Comparison of ENCODE assay signal across 8 cellular contexts in the genomic region with DNA sequence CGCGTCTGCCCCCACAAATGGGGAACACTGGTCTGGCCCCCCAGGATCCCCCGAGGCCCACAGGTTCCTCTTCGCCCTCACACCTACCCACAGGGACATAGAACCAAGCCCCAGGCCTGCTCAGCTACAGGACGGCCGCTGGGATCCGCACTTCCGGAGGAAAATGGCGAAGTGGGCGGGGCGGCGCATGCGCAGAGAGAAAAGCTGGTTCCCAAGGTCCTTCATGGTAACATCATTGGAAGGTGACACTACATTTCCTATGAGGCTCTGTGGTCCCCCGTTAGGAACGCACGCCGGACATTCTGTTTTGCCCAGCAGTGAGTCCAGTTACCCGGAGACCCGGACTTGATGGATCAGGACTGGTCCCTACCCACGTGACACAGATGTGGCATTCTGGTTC.
DNase-seq lines count a peak whose midpoint lies in the region; ATAC-seq and TF ChIP-seq lines count a peak whose summit lies in the region.
"Not testable (repeated sequence)": the region's sequence is repeated elsewhere in the genome, so short reads cannot be mapped to it uniquely, and the experiment has no call there.

No MANE protein-coding gene starts in this region.

- not testable (repeated sequence) for H3K27me3 ChIP-seq in thyroid gland

- WGBS in thyroid gland, 2 donors = 55% methylated on average over 7 of the region's 20 CpGs; no CpG with 5 or more reads in 1 of the 2 donors

- not testable (repeated sequence) for H3K27ac Mint-ChIP-seq in activated CD4-positive, alpha-beta T cell treated with anti-CD3 and anti-CD28 coated beads, Interleukin-2, amount 10 ng/mL, durations not matched to agents 24 days and 14 days; memory B cell
- H3K27ac Mint-ChIP-seq in activated naive CD8-positive, alpha-beta T cell = peak overlapping the region; percentile 46

- H3K36me3 Mint-ChIP-seq in activated CD4-positive, alpha-beta T cell treated with anti-CD3 and anti-CD28 coated beads, Interleukin-2, amount 10 ng/mL, durations not matched to agents 24 days and 14 days (ENCODE audit: low read depth); activated naive CD8-positive, alpha-beta T cell; memory B cell: not testable (repeated sequence)

- H3K4me1 ChIP-seq in thyroid gland = not testable (repeated sequence)

- not testable (repeated sequence) for H3K9me3 ChIP-seq in thyroid gland

- not testable (repeated sequence) for ATAC-seq in memory B cell (ENCODE audit: low read depth)

- H3K27me3 Mint-ChIP-seq in activated CD4-positive, alpha-beta T cell treated with anti-CD3 and anti-CD28 coated beads, Interleukin-2, amount 10 ng/mL, durations not matched to agents 24 days and 14 days; activated naive CD8-positive, alpha-beta T cell; memory B cell: not testable (repeated sequence)

- peak; percentile 0 for DNase-seq in AG10803 (ENCODE audit: low read depth)
- peak; percentile 49 for DNase-seq in NCI-H460 (ENCODE audit: extremely low read depth, low read depth)
- DNase-seq in activated CD4-positive, alpha-beta T cell treated with anti-CD3 and anti-CD28 coated beads, Interleukin-2, amount 10 ng/mL, durations not matched to agents 24 days and 14 days = peak; percentile 52
- peak; percentile 20 for DNase-seq in fibroblast of pulmonary artery (ENCODE audit: low read depth)
- DNase-seq in memory B cell (ENCODE audit: low spot score in 2 of 2) = not testable (repeated sequence)
- peak; percentile 19 for DNase-seq in stimulated activated CD4-positive, alpha-beta T cell treated with anti-CD3 and anti-CD28 coated beads, Interleukin-1b, Interleukin-23, amount 100 ng/mL, for 48 hours
- peak; percentile 2 to 21 for DNase-seq in thyroid gland

- not testable (repeated sequence) for H3K36me3 ChIP-seq in thyroid gland

- TF ChIP-seq CTCF in AG10803 (conservative IDR thresholded peaks at IDR 0.05; ENCODE audit: low read length); fibroblast of pulmonary artery (IDR thresholded peaks at IDR 0.05; ENCODE audit: low read length, missing control alignments); thyroid gland (IDR thresholded peaks at IDR 0.05): not testable (repeated sequence)

- intact Hi-C loops in activated CD4-positive, alpha-beta T cell treated with anti-CD3 and anti-CD28 coated beads, Interleukin-2, amount 10 ng/mL, durations not matched to agents 24 days and 14 days (cut with micrococcal nuclease); thyroid gland (cut with DNase I): not testable (repeated sequence)

- not testable (repeated sequence) for H3K27ac ChIP-seq in thyroid gland

- H3K4me1 Mint-ChIP-seq in activated CD4-positive, alpha-beta T cell treated with anti-CD3 and anti-CD28 coated beads, Interleukin-2, amount 10 ng/mL, durations not matched to agents 24 days and 14 days; activated naive CD8-positive, alpha-beta T cell (ENCODE audit: low read depth); memory B cell: not testable (repeated sequence)

- not testable (repeated sequence) for H3K4me3 Mint-ChIP-seq in activated CD4-positive, alpha-beta T cell treated with anti-CD3 and anti-CD28 coated beads, Interleukin-2, amount 10 ng/mL, durations not matched to agents 24 days and 14 days
- H3K4me3 Mint-ChIP-seq in activated naive CD8-positive, alpha-beta T cell = peak overlapping the region; percentile 77
- peak overlapping the region; percentile 67 for H3K4me3 Mint-ChIP-seq in memory B cell

- TF ChIP-seq POLR2A in thyroid gland (IDR thresholded peaks at IDR 0.05) = not testable (repeated sequence)

- H3K9me3 Mint-ChIP-seq in activated CD4-positive, alpha-beta T cell treated with anti-CD3 and anti-CD28 coated beads, Interleukin-2, amount 10 ng/mL, durations not matched to agents 24 days and 14 days; activated naive CD8-positive, alpha-beta T cell (ENCODE audit: low read depth); memory B cell: not testable (repeated sequence)

- H3K4me3 ChIP-seq in AG10803 (ENCODE audit: low read length) = peak overlapping the region; percentile 24; the same call in 1 of the 2 replicates
- peak overlapping the region; percentile 44 for H3K4me3 ChIP-seq in fibroblast of pulmonary artery (replicated peaks; ENCODE audit: low read depth, low read length)
- not testable (repeated sequence) for H3K4me3 ChIP-seq in thyroid gland (replicated peaks in 1 of 3)
